ENCODE assay signal across 18 cellular contexts in genomic region chr5:145941677-145942130, GRCh38. TPM values are rescaled to one million over a fixed set of nuclear protein-coding genes. Genes with fewer than 3 reads are reported as not detected.
A peak's percentile ranks its signal among the peaks of the same experiment; 100 is the strongest.
DNase-seq lines count a peak whose midpoint lies in the region; ATAC-seq, FAIRE-seq and TF ChIP-seq lines count a peak whose summit lies in the region.
"Had no signal": no experiment of that assay in that cellular context is flagged by ENCODE, and none has a peak within 500 bp of the region (broad histone marks: within the 10 kb centered on the region; RNA-seq: fewer than 3 reads in every experiment).

No MANE protein-coding gene starts in this region.

- intact Hi-C loops in activated CD4-positive, alpha-beta T cell treated with anti-CD3 and anti-CD28 coated beads for 36 hours (cut with DNase I, micrococcal nuclease), result loop anchor here in 1 of 2 experiments (10.0 kb wide), 1 partner anchor 1747 kb away; no protein-coding TSS in a partner anchor
- intact Hi-C loops in PC-3 (cut with micrococcal nuclease), result no loop called here

- no peaks in the 10 kb centered on the region for H3F3A ChIP-seq in PC-3 (ENCODE audit: low read length, unreplicated experiment)

- peaks cover 24% of the 10 kb centered on the region for H3K79me2 ChIP-seq in PC-3 (ENCODE audit: low read length)

- H3K4me3 ChIP-seq in PC-3 (ENCODE audit: low read length) (no peak overlapping the region), esophagus (ENCODE audit: low read depth in 1 of 2, low read length in 2 of 2) (no peak overlapping the region)
- H3K4me3 ChIP-seq: sigmoid colon had no signal

- H2AFZ ChIP-seq in PC-3 (ENCODE audit: low read length), result no peak overlapping the region

- ATAC-seq in activated CD4-positive, alpha-beta T cell treated with anti-CD3 and anti-CD28 coated beads for 36 hours, result peak; percentile 77
- ATAC-seq in PC-3 (no peak), HG02870 (IDR thresholded peaks at IDR 0.05; ENCODE audit: unreplicated experiment) (no peak)
- peak; percentile 80 for ATAC-seq in stimulated activated effector memory CD8-positive, alpha-beta T cell treated with anti-CD3 and anti-CD28 coated beads, Interleukin-12 subunit alpha, Interleukin-12 subunit beta, amount 100 ng/mL, for 72 hours

- H3K9ac ChIP-seq in PC-3 (ENCODE audit: low read length), result no peak overlapping the region
- H3K9ac ChIP-seq: KMS-11 had no signal

- no peak overlapping the region for H3K4me2 ChIP-seq in PC-3 (ENCODE audit: low read length)
- H3K4me2 ChIP-seq: KMS-11 had no signal

- peaks cover 55% of the 10 kb centered on the region for H3K27me3 Mint-ChIP-seq in activated CD4-positive, alpha-beta T cell treated with anti-CD3 and anti-CD28 coated beads for 36 hours
- H3K27me3 Mint-ChIP-seq in endothelial cell (ENCODE audit: unreplicated experiment), result peaks cover 6% of the 10 kb centered on the region

- H3K9me2 ChIP-seq in PC-3 (replicated peaks; ENCODE audit: low read length), result no peaks in the 10 kb centered on the region

- CTCF ChIA-PET in activated CD4-positive, alpha-beta T cell treated with anti-CD3 and anti-CD28 coated beads for 36 hours (lab: Charles Lee), result interaction anchor here (0.9 kb wide), 1 partner anchor 57 kb away, joined by 4 read pairs; no protein-coding TSS in a partner anchor
- CTCF ChIA-PET in PC-3 (lab: Charles Lee), result no interaction called here

- H3K27me3 ChIP-seq in PC-3 (ENCODE audit: low read length) (no peaks in the 10 kb centered on the region), esophagus (ENCODE audit: control insufficient read depth in 1 of 2, insufficient read depth in 2 of 2, low read length in 2 of 2) (no peaks in the 10 kb centered on the region)
- H3K27me3 ChIP-seq: sigmoid colon had no signal

- no TSS peak for BruUV-seq in PC-3 (replicated peaks; lab: Mats Ljungman, UMichigan)

- no peak overlapping the region for H3K4me3 Mint-ChIP-seq in activated CD4-positive, alpha-beta T cell treated with anti-CD3 and anti-CD28 coated beads for 36 hours
- no peak overlapping the region for H3K4me3 Mint-ChIP-seq in stimulated activated effector memory CD8-positive, alpha-beta T cell treated with anti-CD3 and anti-CD28 coated beads, Interleukin-12 subunit alpha, Interleukin-12 subunit beta, amount 100 ng/mL, for 72 hours
- H3K4me3 Mint-ChIP-seq in endothelial cell (ENCODE audit: unreplicated experiment), result no peak overlapping the region
- H3K4me3 Mint-ChIP-seq: nephron had no signal

- FAIRE-seq in HTR-8/SVneo (lab: Jason Lieb, UNC), result no peak
- FAIRE-seq: colon had no signal

- H3K4me1 ChIP-seq in PC-3 (ENCODE audit: insufficient read depth, low read length) (peaks cover 57% of the 10 kb centered on the region), esophagus (ENCODE audit: control insufficient read depth in 2 of 2, insufficient read depth in 2 of 2, low read length in 1 of 2) (peaks cover 0 to 5% of the 10 kb centered on the region in 2 donors)

- peak; percentile 8 for DNase-seq in activated CD4-positive, alpha-beta T cell treated with anti-CD3 and anti-CD28 coated beads for 36 hours
- no peak for DNase-seq in activated CD4-positive, alpha-beta T cell treated with anti-CD3 and anti-CD28 coated beads, Interleukin-2, amount 50 U/mL, for 48 hours
- peak; percentile 53 for DNase-seq in PC-3
- no peak for DNase-seq in stimulated activated effector memory CD8-positive, alpha-beta T cell treated with anti-CD3 and anti-CD28 coated beads, Interleukin-12 subunit alpha, Interleukin-12 subunit beta, amount 100 ng/mL, for 72 hours (ENCODE audit: low spot score in 2 of 2)
- no peak for DNase-seq in endothelial cell (ENCODE audit: low spot score)
- DNase-seq in HTR-8/SVneo (ENCODE audit: insufficient read length, low spot score), result no peak
- DNase-seq: ACHN, activated gamma-delta T cell treated with Interleukin-2 at 50 U/mL for 16 hours, DMS79 treated with DMSO at 0.1 percent for 48 hours, foreskin melanocyte, SHP77, sigmoid colon, trophoblast cell had no signal

- peak overlapping the region; percentile 35 for H3K27ac Mint-ChIP-seq in activated CD4-positive, alpha-beta T cell treated with anti-CD3 and anti-CD28 coated beads for 36 hours
- no peak overlapping the region for H3K27ac Mint-ChIP-seq in stimulated activated effector memory CD8-positive, alpha-beta T cell treated with anti-CD3 and anti-CD28 coated beads, Interleukin-12 subunit alpha, Interleukin-12 subunit beta, amount 100 ng/mL, for 72 hours
- no peak overlapping the region for H3K27ac Mint-ChIP-seq in endothelial cell (ENCODE audit: unreplicated experiment)

- H3K36me3 Mint-ChIP-seq in activated CD4-positive, alpha-beta T cell treated with anti-CD3 and anti-CD28 coated beads for 36 hours (ENCODE audit: low read depth), result no peaks in the 10 kb centered on the region
- no peaks in the 10 kb centered on the region for H3K36me3 Mint-ChIP-seq in stimulated activated effector memory CD8-positive, alpha-beta T cell treated with anti-CD3 and anti-CD28 coated beads, Interleukin-12 subunit alpha, Interleukin-12 subunit beta, amount 100 ng/mL, for 72 hours
- H3K36me3 Mint-ChIP-seq in endothelial cell (ENCODE audit: low read depth, unreplicated experiment), result no peaks in the 10 kb centered on the region

- H3K27ac ChIP-seq in PC-3 (ENCODE audit: low read length) (no peak overlapping the region), esophagus (ENCODE audit: low read depth in 2 of 2, low read length in 1 of 2) (peak overlapping the region; percentile 79 to 85)
- H3K27ac ChIP-seq: KMS-11, sigmoid colon had no signal

- WGBS in esophagus, 2 donors, result 37% methylated on average over 3 of the region's 3 CpGs

- H3K9me3 ChIP-seq in PC-3 (ENCODE audit: low read length) (no peaks in the 10 kb centered on the region), esophagus (ENCODE audit: control insufficient read depth in 2 of 2, insufficient read depth in 1 of 2, low read depth in 1 of 2, low read length in 1 of 2) (no peaks in the 10 kb centered on the region)
- H3K9me3 ChIP-seq: sigmoid colon had no signal

- H3K9me3 Mint-ChIP-seq in activated CD4-positive, alpha-beta T cell treated with anti-CD3 and anti-CD28 coated beads for 36 hours (ENCODE audit: low read depth), result no peaks in the 10 kb centered on the region
- no peaks in the 10 kb centered on the region for H3K9me3 Mint-ChIP-seq in stimulated activated effector memory CD8-positive, alpha-beta T cell treated with anti-CD3 and anti-CD28 coated beads, Interleukin-12 subunit alpha, Interleukin-12 subunit beta, amount 100 ng/mL, for 72 hours
- H3K9me3 Mint-ChIP-seq in endothelial cell (ENCODE audit: unreplicated experiment), result no peaks in the 10 kb centered on the region
- H3K9me3 Mint-ChIP-seq: nephron had no signal

- peaks cover 53% of the 10 kb centered on the region for H3K4me1 Mint-ChIP-seq in activated CD4-positive, alpha-beta T cell treated with anti-CD3 and anti-CD28 coated beads for 36 hours
- H3K4me1 Mint-ChIP-seq in stimulated activated effector memory CD8-positive, alpha-beta T cell treated with anti-CD3 and anti-CD28 coated beads, Interleukin-12 subunit alpha, Interleukin-12 subunit beta, amount 100 ng/mL, for 72 hours, result peaks cover 34% of the 10 kb centered on the region
- H3K4me1 Mint-ChIP-seq in endothelial cell (ENCODE audit: unreplicated experiment), result peaks cover 7% of the 10 kb centered on the region

- H4K20me1 ChIP-seq in PC-3 (ENCODE audit: low read length), result no peaks in the 10 kb centered on the region

- POLR2A ChIA-PET in activated CD4-positive, alpha-beta T cell treated with anti-CD3 and anti-CD28 coated beads for 36 hours (lab: Charles Lee), result interaction anchor here (1.0 kb wide), 1 partner anchor 58 kb away, joined by 3 read pairs; no protein-coding TSS in a partner anchor
- POLR2A ChIA-PET in PC-3 (lab: Charles Lee; ENCODE audit: unreplicated experiment), result no interaction called here

- no peak for TF ChIP-seq CTCF in PC-3 (conservative IDR thresholded peaks at IDR 0.05; ENCODE audit: low read depth, low read length)
- TF ChIP-seq CTCF in endothelial cell (IDR thresholded peaks at IDR 0.05; ENCODE audit: unreplicated experiment), result no peak

- H3K36me3 ChIP-seq in PC-3 (ENCODE audit: low read depth, low read length), result no peaks in the 10 kb centered on the region
- H3K36me3 ChIP-seq in esophagus (ENCODE audit: control insufficient read depth in 2 of 2, insufficient read depth in 2 of 2, low read length in 1 of 2), result no peaks in the 10 kb centered on the region
- H3K36me3 ChIP-seq: sigmoid colon had no signal

RNA-seq across cellular contexts. Expression of gene SH3RF2, which starts 5.3 kb away (rescaled TPM):
- under 1 TPM; 0.43 to 0.63 TPM for total RNA-seq in activated CD4-positive, alpha-beta T cell treated with anti-CD3 and anti-CD28 coated beads for 36 hours
- total RNA-seq in PC-3 (2014; rRNA removed) (5.9 and 6.2 TPM in 2 replicates), endothelial cell (ENCODE audit: unreplicated experiment) (0.23 TPM)
- polyA plus RNA-seq in esophagus, result 10 to 100 TPM; 24.9 to 43.2 TPM

Comparison
In these comparisons a context has a peak if more than half of its experiments do, and no peak if none do; other contexts are left out.
1. DNase-seq: peak in activated CD4-positive, alpha-beta T cell treated with anti-CD3 and anti-CD28 coated beads for 36 hours (single experiment) and PC-3 (single experiment); none in activated CD4-positive, alpha-beta T cell treated with anti-CD3 and anti-CD28 coated beads, Interleukin-2, amount 50 U/mL, for 48 hours (0 of 2), stimulated activated effector memory CD8-positive, alpha-beta T cell treated with anti-CD3 and anti-CD28 coated beads, Interleukin-12 subunit alpha, Interleukin-12 subunit beta, amount 100 ng/mL, for 72 hours (0 of 2), endothelial cell (single experiment) and HTR-8/SVneo (single experiment).
2. ATAC-seq: peak in activated CD4-positive, alpha-beta T cell treated with anti-CD3 and anti-CD28 coated beads for 36 hours (single experiment) and stimulated activated effector memory CD8-positive, alpha-beta T cell treated with anti-CD3 and anti-CD28 coated beads, Interleukin-12 subunit alpha, Interleukin-12 subunit beta, amount 100 ng/mL, for 72 hours (single experiment); none in PC-3 (single experiment) and HG02870 (single experiment).